In the genomic region with DNA sequence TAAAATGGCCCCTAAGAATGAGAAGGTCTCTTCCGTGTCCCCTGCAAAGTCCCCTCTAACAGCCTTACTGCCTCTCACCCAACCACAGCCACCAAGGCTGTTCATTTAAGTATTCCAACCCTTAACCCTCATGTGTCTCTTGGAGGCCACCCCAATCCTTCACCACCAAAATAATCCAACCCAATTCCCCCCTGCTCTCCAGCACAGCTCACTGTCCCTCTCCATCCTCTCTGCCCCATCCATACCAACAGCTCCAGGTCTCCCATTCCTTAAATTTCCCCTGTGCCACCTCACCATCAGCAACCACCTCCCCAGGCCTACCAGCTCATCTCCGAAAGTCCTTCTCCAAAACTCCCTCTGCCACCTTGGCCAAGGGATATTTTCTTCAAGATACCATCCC, we compare ENCODE assay signal across 10 cellular contexts. TPM values are rescaled to one million over a fixed set of nuclear protein-coding genes. Genes with fewer than 3 reads are reported as not detected.
DNase-seq lines count a peak whose midpoint lies in the region; ATAC-seq and TF ChIP-seq lines count a peak whose summit lies in the region.
"Had no signal": no experiment of that assay in that cellular context is flagged by ENCODE, and none has a peak within 500 bp of the region (broad histone marks: within the 10 kb centered on the region; RNA-seq: fewer than 3 reads in every experiment).

No MANE protein-coding gene starts in this region.

- H3K4me1 ChIP-seq in left ventricle myocardium inferior, result peaks cover 41% of the 10 kb centered on the region
- peaks cover 6% of the 10 kb centered on the region for H3K4me1 ChIP-seq in urinary bladder (ENCODE audit: insufficient read depth)
- peaks cover 6% of the 10 kb centered on the region in 2 donors for H3K4me1 ChIP-seq in uterus

- H3K27me3 ChIP-seq in left ventricle myocardium inferior (ENCODE audit: low read depth) (no peaks in the 10 kb centered on the region), uterus (no peaks in the 10 kb centered on the region)

- H3K27ac ChIP-seq in left ventricle myocardium inferior (replicated peaks), result no peak overlapping the region
- no peak overlapping the region for H3K27ac ChIP-seq in urinary bladder (ENCODE audit: low read depth)
- H3K27ac ChIP-seq in uterus, result no peak overlapping the region

- no peaks in the 10 kb centered on the region for H3K27me3 Mint-ChIP-seq in activated T-helper 2 cell treated with anti-CD3 and anti-CD28 coated beads, Interferon-gamma antibody, Interleukin-2, Interleukin-4, amounts not matched to agents 10 μg/mL and 5 μg/mL and 100 μg/mL, durations not matched to agents 14 hours and 24 hours and 36 hours (ENCODE audit: low read depth)

- H3K27ac Mint-ChIP-seq in activated T-helper 2 cell treated with anti-CD3 and anti-CD28 coated beads, Interferon-gamma antibody, Interleukin-2, Interleukin-4, amounts not matched to agents 10 μg/mL and 5 μg/mL and 100 μg/mL, durations not matched to agents 14 hours and 24 hours and 36 hours, result no peak overlapping the region

- DNase-seq in left ventricle myocardium inferior (no peak), Right ventricle myocardium superior (no peak), uterus (no peak), GM03348 (ENCODE audit: low spot score) (no peak), SK-N-DZ (ENCODE audit: low spot score) (no peak)
- DNase-seq in activated T-helper 2 cell treated with anti-CD3 and anti-CD28 coated beads, Interferon-gamma antibody, Interleukin-2, Interleukin-4, amounts not matched to agents 10 μg/mL and 5 μg/mL and 100 μg/mL, durations not matched to agents 14 hours and 24 hours and 36 hours (ENCODE audit: low spot score), result no peak
- DNase-seq: DMS153, Kasumi-1 had no signal

- TF ChIP-seq CTCF in left ventricle myocardium inferior (IDR thresholded peaks at IDR 0.05; ENCODE audit: borderline replicate concordance) (no peak), uterus (IDR thresholded peaks at IDR 0.05) (no peak)

- H3K9me3 Mint-ChIP-seq in activated T-helper 2 cell treated with anti-CD3 and anti-CD28 coated beads, Interferon-gamma antibody, Interleukin-2, Interleukin-4, amounts not matched to agents 10 μg/mL and 5 μg/mL and 100 μg/mL, durations not matched to agents 14 hours and 24 hours and 36 hours, result no peaks in the 10 kb centered on the region

- peak overlapping the region; percentile 95 for H3K4me3 Mint-ChIP-seq in activated T-helper 2 cell treated with anti-CD3 and anti-CD28 coated beads, Interferon-gamma antibody, Interleukin-2, Interleukin-4, amounts not matched to agents 10 μg/mL and 5 μg/mL and 100 μg/mL, durations not matched to agents 14 hours and 24 hours and 36 hours (ENCODE audit: low read depth)

- H3K4me1 Mint-ChIP-seq in activated T-helper 2 cell treated with anti-CD3 and anti-CD28 coated beads, Interferon-gamma antibody, Interleukin-2, Interleukin-4, amounts not matched to agents 10 μg/mL and 5 μg/mL and 100 μg/mL, durations not matched to agents 14 hours and 24 hours and 36 hours (ENCODE audit: low read depth), result peaks cover 30% of the 10 kb centered on the region

- H3K9me3 ChIP-seq in left ventricle myocardium inferior (replicated peaks), result no peaks in the 10 kb centered on the region
- H3K9me3 ChIP-seq in iPS-18c (ENCODE audit: control insufficient read depth, insufficient read depth, low read length), result no peaks in the 10 kb centered on the region
- H3K9me3 ChIP-seq in uterus, result no peaks in the 10 kb centered on the region

- no peaks in the 10 kb centered on the region for H3K36me3 ChIP-seq in left ventricle myocardium inferior
- no peaks in the 10 kb centered on the region for H3K36me3 ChIP-seq in urinary bladder (ENCODE audit: insufficient read depth)
- no peaks in the 10 kb centered on the region for H3K36me3 ChIP-seq in uterus

- WGBS in urinary bladder, result 90% methylated on average over 2 of the region's 2 CpGs

- intact Hi-C loops in left ventricle myocardium inferior (cut with micrococcal nuclease), result no loop called here
- intact Hi-C loops in Right ventricle myocardium superior (cut with DNase I), result loop anchor here (10.0 kb wide), 1 partner anchor 112 kb away; no protein-coding TSS in a partner anchor
- intact Hi-C loops in activated T-helper 2 cell treated with anti-CD3 and anti-CD28 coated beads, Interferon-gamma antibody, Interleukin-2, Interleukin-4, amounts not matched to agents 10 μg/mL and 5 μg/mL and 100 μg/mL, durations not matched to agents 14 hours and 24 hours and 36 hours (cut with micrococcal nuclease), result no loop called here
- intact Hi-C loops in uterus (cut with DNase I; ENCODE audit: low total_unique reads), result no loop called here

- H3K4me3 ChIP-seq in left ventricle myocardium inferior (peak overlapping the region; percentile 84), iPS-18c (ENCODE audit: insufficient read depth, low read depth, low read length) (peak overlapping the region; percentile 90), urinary bladder (ENCODE audit: low read depth, low read length) (peak overlapping the region; percentile 15), uterus (peak overlapping the region in 1 of 2 donors; percentile 97)

- ATAC-seq in Right ventricle myocardium superior (ENCODE audit: poor library complexity), result no peak

- H3K36me3 Mint-ChIP-seq in activated T-helper 2 cell treated with anti-CD3 and anti-CD28 coated beads, Interferon-gamma antibody, Interleukin-2, Interleukin-4, amounts not matched to agents 10 μg/mL and 5 μg/mL and 100 μg/mL, durations not matched to agents 14 hours and 24 hours and 36 hours (ENCODE audit: low read depth), result peaks cover 5% of the 10 kb centered on the region

- no peak for TF ChIP-seq POLR2A in uterus (IDR thresholded peaks at IDR 0.05)

RNA-seq across cellular contexts. Expression of a gene that starts 1.4 kb away (rescaled TPM):
- total RNA-seq in left ventricle myocardium inferior, result 28.4 TPM
- 25.6 TPM for total RNA-seq in Right ventricle myocardium superior
- total RNA-seq in activated T-helper 2 cell treated with anti-CD3 and anti-CD28 coated beads, Interferon-gamma antibody, Interleukin-2, Interleukin-4, amounts not matched to agents 10 μg/mL and 5 μg/mL and 100 μg/mL, durations not matched to agents 14 hours and 24 hours and 36 hours, result 19.2 and 19.3 TPM in 2 replicates
- 31.4 TPM for total RNA-seq in urinary bladder
- 29.0 TPM for polyA plus RNA-seq in urinary bladder
- 10 to 100 TPM in 3 of 4 donors, 1 to 10 TPM in 1; 7.9 to 50.3 (median 25.8) TPM for total RNA-seq in uterus
- polyA plus RNA-seq in SK-N-DZ (2014; cell fraction: cytosol; rRNA removed), result 23.2 and 25.3 TPM in 2 replicates
- 25.2 and 26.5 TPM in 2 replicates for polyA plus RNA-seq in SK-N-DZ (2014; cell fraction: nucleus; rRNA removed)

RNA-seq across cellular contexts. Expression of a gene that starts 49.8 kb away (rescaled TPM):
- total RNA-seq in left ventricle myocardium inferior, result 22.4 TPM
- 13.7 TPM for total RNA-seq in Right ventricle myocardium superior
- 1.2 and 1.4 TPM in 2 replicates for total RNA-seq in activated T-helper 2 cell treated with anti-CD3 and anti-CD28 coated beads, Interferon-gamma antibody, Interleukin-2, Interleukin-4, amounts not matched to agents 10 μg/mL and 5 μg/mL and 100 μg/mL, durations not matched to agents 14 hours and 24 hours and 36 hours
- 1.0 TPM for total RNA-seq in urinary bladder
- polyA plus RNA-seq in urinary bladder, result 3.8 TPM
- 1 to 10 TPM in 3 of 4 donors, not detected in 1; 5.6 to 7.5 (median 6.9) TPM for total RNA-seq in uterus
- 2.7 and 5.5 TPM in 2 replicates for polyA plus RNA-seq in SK-N-DZ (2014; cell fraction: cytosol; rRNA removed)
- 2.2 and 5.8 TPM in 2 replicates for polyA plus RNA-seq in SK-N-DZ (2014; cell fraction: nucleus; rRNA removed)
